In genomic region chr7:155961241-155962190, GRCh38 we compare ENCODE assay signal across 10 cellular contexts.
DNase-seq lines count a peak whose midpoint lies in the region; ATAC-seq and TF ChIP-seq lines count a peak whose summit lies in the region.
"Had no signal": no experiment of that assay in that cellular context is flagged by ENCODE, and none has a peak within 500 bp of the region (broad histone marks: within the 10 kb centered on the region; RNA-seq: fewer than 3 reads in every experiment).

No MANE protein-coding gene starts in this region.

- TF ChIP-seq CTCF in omental fat pad (IDR thresholded peaks at IDR 0.05), result no peak

- no peaks in the 10 kb centered on the region for H3K4me1 ChIP-seq in right cardiac atrium (ENCODE audit: control insufficient read depth, insufficient read depth, low read length)

- ATAC-seq in omental fat pad (ENCODE audit: low FRiP score) (no peak), right cardiac atrium (no peak)
- ATAC-seq: GM12878 had no signal

- WGBS in right cardiac atrium, result 63% methylated on average over 25 of the region's 25 CpGs

- intact Hi-C loops in right cardiac atrium (cut with DNase I), result no loop called here

- H3K4me3 ChIP-seq in right cardiac atrium (ENCODE audit: low read length), result no peak overlapping the region
- H3K4me3 ChIP-seq: GM12878 had no signal

- H3K9me3 ChIP-seq in right cardiac atrium (ENCODE audit: control insufficient read depth, low read length), result no peaks in the 10 kb centered on the region

- peak; percentile 92 for DNase-seq in HK-2 (ENCODE audit: unreplicated experiment)
- peak; percentile 4 to 26 for DNase-seq in NOMO-1 (lab: John Stamatoyannopoulos, UW; ENCODE audit: unreplicated experiment in 2 of 2)
- peak; percentile 41 for DNase-seq in ecto neural progenitor cell (ENCODE audit: low spot score)
- DNase-seq in renal cortical epithelial cell (ENCODE audit: low read depth), result peak; percentile 96
- no peak for DNase-seq in omental fat pad (ENCODE audit: low spot score)
- no peak for DNase-seq in right cardiac atrium
- no peak for DNase-seq in OCI-M2 (lab: John Stamatoyannopoulos, UW; ENCODE audit: unreplicated experiment)
- no peak for DNase-seq in NAMALWA (ENCODE audit: low spot score)

- no peak overlapping the region for H3K27ac ChIP-seq in right cardiac atrium (ENCODE audit: low read length)
- H3K27ac ChIP-seq: HL-60 had no signal

- H3K27me3 ChIP-seq in right cardiac atrium (ENCODE audit: control insufficient read depth, insufficient read depth), result no peaks in the 10 kb centered on the region

Comparison
In these comparisons a context has a peak if more than half of its experiments do, and no peak if none do; other contexts are left out.
1. DNase-seq: peak in HK-2 (single experiment), NOMO-1 (2 of 2), ecto neural progenitor cell (single experiment) and renal cortical epithelial cell (single experiment); none in omental fat pad (single experiment), right cardiac atrium (0 of 3), OCI-M2 (single experiment) and NAMALWA (single experiment).